Comparison of ENCODE assay signal across 22 cellular contexts in the genomic region with DNA sequence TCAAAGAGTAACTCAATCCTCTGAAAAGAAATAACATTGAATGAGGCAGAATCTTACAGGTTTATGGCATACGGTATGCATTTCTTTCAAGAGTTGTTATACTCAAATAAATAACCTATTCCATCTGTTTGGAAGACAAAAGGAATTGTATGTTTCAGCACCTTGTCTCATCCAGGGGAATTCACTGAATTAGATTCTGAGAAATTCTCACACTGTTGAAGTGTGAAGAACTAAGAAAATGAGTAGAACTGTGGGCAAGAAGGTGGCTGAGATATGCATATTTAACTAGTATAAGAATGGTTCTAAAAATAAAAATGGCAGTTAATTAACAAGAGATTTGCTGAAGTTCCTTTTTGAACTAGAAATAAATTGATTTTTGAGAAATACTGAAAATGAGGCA.
DNase-seq lines count a peak whose midpoint lies in the region; ATAC-seq, FAIRE-seq and TF ChIP-seq lines count a peak whose summit lies in the region.
"Had no signal": no experiment of that assay in that cellular context is flagged by ENCODE, and none has a peak within 500 bp of the region (broad histone marks: within the 10 kb centered on the region; RNA-seq: fewer than 3 reads in every experiment).

No MANE protein-coding gene starts in this region.

- POLR2A ChIA-PET in GM12878 (lab: Charles Lee) = no interaction called here

- no peaks in the 10 kb centered on the region for H4K20me1 ChIP-seq in GM12878 (ENCODE audit: control insufficient read depth, insufficient read depth)
- H4K20me1 ChIP-seq: BLaER1 had no signal

- no peak for TF ChIP-seq POLR2A in GM12878 (IDR thresholded peaks at IDR 0.05; ENCODE audit: low read depth, low read length)
- TF ChIP-seq POLR2A in erythroblast (IDR thresholded peaks at IDR 0.05; ENCODE audit: low read length) = no peak

- no peak for FAIRE-seq in GM12878 (lab: Jason Lieb, UNC)
- FAIRE-seq: GM12891, H1, HepG2 had no signal

- H3K4me1 Mint-ChIP-seq in activated naive CD4-positive, alpha-beta T cell treated with anti-CD3 and anti-CD28 coated beads, Interleukin-2, amount 10 ng/mL, durations not matched to agents 7 days and 5 days = no peaks in the 10 kb centered on the region
- H3K4me1 Mint-ChIP-seq: CD14-positive monocyte; CD4-positive, alpha-beta memory T cell; H9; IgD-negative memory B cell had no signal

- H3K27ac ChIP-seq in GM12878 (ENCODE audit: control insufficient read depth, insufficient read depth) = no peak overlapping the region
- H3K27ac ChIP-seq: BLaER1 had no signal

- no peaks in the 10 kb centered on the region for H3K9me3 Mint-ChIP-seq in activated naive CD4-positive, alpha-beta T cell treated with anti-CD3 and anti-CD28 coated beads, Interleukin-2, amount 10 ng/mL, durations not matched to agents 7 days and 5 days
- H3K9me3 Mint-ChIP-seq: CD4-positive, alpha-beta memory T cell; H9; IgD-negative memory B cell had no signal

- no peak for TF ChIP-seq CTCF in GM12865 (IDR thresholded peaks at IDR 0.05; ENCODE audit: insufficient read depth, low read depth, low read length, missing control alignments)
- TF ChIP-seq CTCF in GM12878 (IDR thresholded peaks at IDR 0.05 in 2 of 3, conservative IDR thresholded peaks at IDR 0.05 in 1 of 3; ENCODE audit: control insufficient read depth in 2 of 3, extremely low read depth in 1 of 3, insufficient read depth in 1 of 3, low read depth in 3 of 3, low read length in 3 of 3) = no peak

- H3K4me3 ChIP-seq in GM12865 (ENCODE audit: low read depth, low read length) = no peak overlapping the region
- H3K4me3 ChIP-seq in GM12878 = no peak overlapping the region
- H3K4me3 ChIP-seq: BLaER1 had no signal

- no peaks in the 10 kb centered on the region for H3K27me3 ChIP-seq in GM12878 (replicated peaks in 1 of 2; ENCODE audit: control insufficient read depth in 2 of 2, insufficient read depth in 2 of 2, low read length in 1 of 2)
- H3K27me3 ChIP-seq: BLaER1 had no signal

- H3K36me3 Mint-ChIP-seq in activated naive CD4-positive, alpha-beta T cell treated with anti-CD3 and anti-CD28 coated beads, Interleukin-2, amount 10 ng/mL, durations not matched to agents 7 days and 5 days = no peaks in the 10 kb centered on the region
- H3K36me3 Mint-ChIP-seq: CD14-positive monocyte; CD4-positive, alpha-beta memory T cell; IgD-negative memory B cell had no signal

- RAD21 ChIA-PET in GM12878 (lab: Charles Lee; ENCODE audit: unreplicated experiment) = interaction anchor here (0.6 to 1.2 kb wide), 2 partner anchors 15 to 407 kb away, joined by 3 read pairs; no protein-coding TSS in a partner anchor

- no peak for TF ChIP-seq RAD21 in GM12878 (IDR thresholded peaks at IDR 0.05; ENCODE audit: insufficient read depth, low read depth, low read length)

- peak; percentile 53 for ATAC-seq in GM18868 (IDR thresholded peaks at IDR 0.05; ENCODE audit: unreplicated experiment)
- peak; percentile 41 for ATAC-seq in GM21786 (IDR thresholded peaks at IDR 0.05; ENCODE audit: unreplicated experiment)
- peak; percentile 45 for ATAC-seq in GM12878
- ATAC-seq in HG03097 (IDR thresholded peaks at IDR 0.05; ENCODE audit: low FRiP score, unreplicated experiment) = no peak
- ATAC-seq: HepG2 had no signal

- H3K4me3 Mint-ChIP-seq in activated naive CD4-positive, alpha-beta T cell treated with anti-CD3 and anti-CD28 coated beads, Interleukin-2, amount 10 ng/mL, durations not matched to agents 7 days and 5 days = no peak overlapping the region
- H3K4me3 Mint-ChIP-seq: CD4-positive, alpha-beta memory T cell; H9; IgD-negative memory B cell had no signal

- 0% methylated on average over 1 of the region's 1 CpG for WGBS in GM12878 (ENCODE audit: insufficient coverage, insufficient replicate concordance, low lambda C conversion rate, missing lambda C conversion rate)

- H3K4me1 ChIP-seq in GM12878 (ENCODE audit: control insufficient read depth, insufficient read depth, low read length) = no peaks in the 10 kb centered on the region
- H3K4me1 ChIP-seq: BLaER1 had no signal

- DNase-seq in GM12865 (ENCODE audit: low read depth) (peak; percentile 52), GM12878 (ENCODE audit: low read depth, low spot score) (no peak), glomerular visceral epithelial cell (ENCODE audit: extremely low spot score) (no peak), erythroblast (lab: John Stamatoyannopoulos, UW) (no peak)
- DNase-seq in activated naive CD4-positive, alpha-beta T cell treated with anti-CD3 and anti-CD28 coated beads, Interleukin-2, amount 10 ng/mL, durations not matched to agents 7 days and 5 days = no peak
- DNase-seq: 8988T; Calu3; CD4-positive, alpha-beta memory T cell; DMS79 treated with DMSO at 0.1 percent for 48 hours; GF-D8; H9; Karpas-422; KBM-7 had no signal

- H3K79me2 ChIP-seq in GM12878 (ENCODE audit: control insufficient read depth, insufficient read depth, low read length) = no peaks in the 10 kb centered on the region

- CTCF ChIA-PET in GM12878 (lab: Yijun Ruan, JAX) = interaction anchor here (1.4 to 12.6 kb wide), 3 partner anchors 11 to 53 kb away, joined by 3 to 98 read pairs (median 3); no protein-coding TSS in a partner anchor
- CTCF ChIA-PET in activated naive CD4-positive, alpha-beta T cell treated with anti-CD3 and anti-CD28 coated beads, Interleukin-2, amount 10 ng/mL, durations not matched to agents 7 days and 5 days (lab: Charles Lee) = no interaction called here

- no peaks in the 10 kb centered on the region for H3K9me3 ChIP-seq in GM12878 (replicated peaks; ENCODE audit: control insufficient read depth, insufficient read depth, low read length)
- H3K9me3 ChIP-seq: BLaER1 had no signal

- SMC1A ChIA-PET in GM12878 (lab: Charles Lee; ENCODE audit: uncharacterized antibody, unreplicated experiment) = interaction anchor here (1.8 to 3.7 kb wide), 2 partner anchors 16 to 41 kb away, joined by 5 to 15 read pairs; no protein-coding TSS in a partner anchor

- TF ChIP-seq EP300 in GM12878 (IDR thresholded peaks at IDR 0.05; ENCODE audit: borderline replicate concordance in 1 of 2, control insufficient read depth in 1 of 2, low read depth in 2 of 2, low read length in 2 of 2) = 0 out of 4 replicates have a peak, but pooled peaks of 1 of the 2 experiments have one; percentile 16

- BruUV-seq in GM12878 (replicated peaks; lab: Mats Ljungman, UMichigan) = no TSS peak

- in situ Hi-C loops in GM12878 (cut with MboI) = no loop called here

- H2AFZ ChIP-seq in GM12878 (ENCODE audit: control insufficient read depth, low read depth, low read length) = no peak overlapping the region

- H3K9ac ChIP-seq in GM12878 (ENCODE audit: control insufficient read depth, insufficient read depth, low read length) = no peak overlapping the region
- H3K9ac ChIP-seq: BLaER1 had no signal

- no peak overlapping the region for H3K4me2 ChIP-seq in GM12878 (ENCODE audit: control insufficient read depth, insufficient read depth)
- H3K4me2 ChIP-seq: BLaER1 had no signal

- H3K27ac Mint-ChIP-seq in activated naive CD4-positive, alpha-beta T cell treated with anti-CD3 and anti-CD28 coated beads, Interleukin-2, amount 10 ng/mL, durations not matched to agents 7 days and 5 days = no peak overlapping the region
- H3K27ac Mint-ChIP-seq: CD14-positive monocyte; CD4-positive, alpha-beta memory T cell; H9; IgD-negative memory B cell had no signal

- no peaks in the 10 kb centered on the region for H3K36me3 ChIP-seq in GM12878 (ENCODE audit: control insufficient read depth in 2 of 2, insufficient read depth in 2 of 2, low read length in 1 of 2)
- H3K36me3 ChIP-seq: BLaER1 had no signal

- peaks cover 3% of the 10 kb centered on the region for H3K27me3 Mint-ChIP-seq in activated naive CD4-positive, alpha-beta T cell treated with anti-CD3 and anti-CD28 coated beads, Interleukin-2, amount 10 ng/mL, durations not matched to agents 7 days and 5 days

- intact Hi-C loops in GM12878 (cut with micrococcal nuclease; ENCODE audit: unreplicated experiment) = loop anchor here (10.0 kb wide), 1 partner anchor 586 kb away; no protein-coding TSS in a partner anchor

TF ChIP-seq in GM12878, 131 proteins besides CTCF, POLR2A, EP300 and RAD21 (continues in another document):
- TF ChIP-seq, protein P1, sequence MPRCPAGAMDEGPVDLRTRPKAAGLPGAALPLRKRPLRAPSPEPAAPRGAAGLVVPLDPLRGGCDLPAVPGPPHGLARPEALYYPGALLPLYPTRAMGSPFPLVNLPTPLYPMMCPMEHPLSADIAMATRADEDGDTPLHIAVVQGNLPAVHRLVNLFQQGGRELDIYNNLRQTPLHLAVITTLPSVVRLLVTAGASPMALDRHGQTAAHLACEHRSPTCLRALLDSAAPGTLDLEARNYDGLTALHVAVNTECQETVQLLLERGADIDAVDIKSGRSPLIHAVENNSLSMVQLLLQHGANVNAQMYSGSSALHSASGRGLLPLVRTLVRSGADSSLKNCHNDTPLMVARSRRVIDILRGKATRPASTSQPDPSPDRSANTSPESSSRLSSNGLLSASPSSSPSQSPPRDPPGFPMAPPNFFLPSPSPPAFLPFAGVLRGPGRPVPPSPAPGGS (IDR thresholded peaks at IDR 0.05; ENCODE audit: borderline replicate concordance, insufficient read depth, low read depth, low read length, poor library complexity, severe bottlenecking) = no peak
- peak in 1 of 2 experiments; percentile 53; a peak in 2 of 4 replicates for TF ChIP-seq IKZF2 (IDR thresholded peaks at IDR 0.05)
- TF ChIP-seq HCFC1 (IDR thresholded peaks at IDR 0.05; ENCODE audit: low read length) = no peak
- TF ChIP-seq, protein P2, sequence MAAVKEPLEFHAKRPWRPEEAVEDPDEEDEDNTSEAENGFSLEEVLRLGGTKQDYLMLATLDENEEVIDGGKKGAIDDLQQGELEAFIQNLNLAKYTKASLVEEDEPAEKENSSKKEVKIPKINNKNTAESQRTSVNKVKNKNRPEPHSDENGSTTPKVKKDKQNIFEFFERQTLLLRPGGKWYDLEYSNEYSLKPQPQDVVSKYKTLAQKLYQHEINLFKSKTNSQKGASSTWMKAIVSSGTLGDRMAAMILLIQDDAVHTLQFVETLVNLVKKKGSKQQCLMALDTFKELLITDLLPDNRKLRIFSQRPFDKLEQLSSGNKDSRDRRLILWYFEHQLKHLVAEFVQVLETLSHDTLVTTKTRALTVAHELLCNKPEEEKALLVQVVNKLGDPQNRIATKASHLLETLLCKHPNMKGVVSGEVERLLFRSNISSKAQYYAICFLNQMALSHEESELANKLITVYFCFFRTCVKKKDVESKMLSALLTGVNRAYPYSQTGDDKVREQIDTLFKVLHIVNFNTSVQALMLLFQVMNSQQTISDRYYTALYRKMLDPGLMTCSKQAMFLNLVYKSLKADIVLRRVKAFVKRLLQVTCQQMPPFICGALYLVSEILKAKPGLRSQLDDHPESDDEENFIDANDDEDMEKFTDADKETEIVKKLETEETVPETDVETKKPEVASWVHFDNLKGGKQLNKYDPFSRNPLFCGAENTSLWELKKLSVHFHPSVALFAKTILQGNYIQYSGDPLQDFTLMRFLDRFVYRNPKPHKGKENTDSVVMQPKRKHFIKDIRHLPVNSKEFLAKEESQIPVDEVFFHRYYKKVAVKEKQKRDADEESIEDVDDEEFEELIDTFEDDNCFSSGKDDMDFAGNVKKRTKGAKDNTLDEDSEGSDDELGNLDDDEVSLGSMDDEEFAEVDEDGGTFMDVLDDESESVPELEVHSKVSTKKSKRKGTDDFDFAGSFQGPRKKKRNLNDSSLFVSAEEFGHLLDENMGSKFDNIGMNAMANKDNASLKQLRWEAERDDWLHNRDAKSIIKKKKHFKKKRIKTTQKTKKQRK (IDR thresholded peaks at IDR 0.05; ENCODE audit: low read depth, low read length) = no peak
- no peak for TF ChIP-seq ASH2L (IDR thresholded peaks at IDR 0.05; ENCODE audit: borderline replicate concordance, low read depth)
